ENCODE assay signal across 24 cellular contexts in genomic region chr22:27626675-27627443, GRCh38.
"Had no signal": no experiment of that assay in that cellular context is flagged by ENCODE, and none has a peak within 500 bp of the region (broad histone marks: within the 10 kb centered on the region; RNA-seq: fewer than 3 reads in every experiment).

No MANE protein-coding gene starts in this region.

- DNase-seq: activated B cell treated with CpG ODN at 0.5 μM for 24 hours; activated CD4-positive, alpha-beta memory T cell treated with anti-CD3 and anti-CD28 coated beads, Interleukin-2, amount 10 ng/mL, durations not matched to agents 7 days and 5 days; activated CD4-positive, alpha-beta T cell treated with anti-CD3 and anti-CD28 coated beads for 4 hours; activated CD8-positive, alpha-beta memory T cell treated with anti-CD3 and anti-CD28 coated beads, Interleukin-2, amount 10 ng/mL, durations not matched to agents 7 days and 5 days; amniotic stem cell; dorsolateral prefrontal cortex; foreskin fibroblast; glutamatergic neuron; hippocampal formation; islet precursor cell; lower lobe of right lung; nephron progenitor cell; psoas muscle; small intestine; stimulated activated CD4-positive, alpha-beta T cell treated with anti-CD3 and anti-CD28 coated beads, Interleukin-15, amount 100 ng/mL, for 24 hours; stimulated activated CD4-positive, alpha-beta T cell treated with anti-CD3 and anti-CD28 coated beads, Interleukin-2, amount 100 ng/mL, for 48 hours; testis; upper lobe of left lung had no signal

- H3K4me1 Mint-ChIP-seq: activated B cell treated with CpG ODN at 0.5 μM for 24 hours; activated CD4-positive, alpha-beta memory T cell treated with anti-CD3 and anti-CD28 coated beads, Interleukin-2, amount 10 ng/mL, durations not matched to agents 7 days and 5 days; activated CD8-positive, alpha-beta memory T cell treated with anti-CD3 and anti-CD28 coated beads, Interleukin-2, amount 10 ng/mL, durations not matched to agents 7 days and 5 days had no signal

- FAIRE-seq: small intestine had no signal

- H3K4me3 Mint-ChIP-seq: activated B cell treated with CpG ODN at 0.5 μM for 24 hours; activated CD4-positive, alpha-beta memory T cell treated with anti-CD3 and anti-CD28 coated beads, Interleukin-2, amount 10 ng/mL, durations not matched to agents 7 days and 5 days; activated CD8-positive, alpha-beta memory T cell treated with anti-CD3 and anti-CD28 coated beads, Interleukin-2, amount 10 ng/mL, durations not matched to agents 7 days and 5 days; activated naive CD8-positive, alpha-beta T cell; mesothelial cell of epicardium; nephron progenitor cell; T-helper 2 cell treated with Interferon-gamma antibody and Interleukin-4, amounts not matched to agents 5 μg/mL and 100 μg/mL, for 36 hours had no signal

- H3K9me3 Mint-ChIP-seq: T-helper 2 cell treated with Interferon-gamma antibody and Interleukin-4, amounts not matched to agents 5 μg/mL and 100 μg/mL, for 36 hours had no signal

- H3K27me3 ChIP-seq: cardiac muscle cell, dorsolateral prefrontal cortex, testis, upper lobe of left lung had no signal

- H3K36me3 ChIP-seq: cardiac muscle cell, lower lobe of right lung, upper lobe of left lung had no signal

- H3K4me3 ChIP-seq: cardiac muscle cell, dorsolateral prefrontal cortex, lower lobe of right lung, psoas muscle, testis, upper lobe of left lung had no signal

- ATAC-seq: activated CD8-positive, alpha-beta memory T cell treated with anti-CD3 and anti-CD28 coated beads, Interleukin-2, amount 10 ng/mL, durations not matched to agents 7 days and 5 days; lower lobe of right lung; right cardiac atrium had no signal

- H3K27me3 Mint-ChIP-seq: activated B cell treated with CpG ODN at 0.5 μM for 24 hours; activated CD4-positive, alpha-beta memory T cell treated with anti-CD3 and anti-CD28 coated beads, Interleukin-2, amount 10 ng/mL, durations not matched to agents 7 days and 5 days; activated CD8-positive, alpha-beta memory T cell treated with anti-CD3 and anti-CD28 coated beads, Interleukin-2, amount 10 ng/mL, durations not matched to agents 7 days and 5 days; activated naive CD8-positive, alpha-beta T cell had no signal

- H3K36me3 Mint-ChIP-seq: activated CD8-positive, alpha-beta memory T cell treated with anti-CD3 and anti-CD28 coated beads, Interleukin-2, amount 10 ng/mL, durations not matched to agents 7 days and 5 days; activated naive CD8-positive, alpha-beta T cell had no signal

- H3K27ac Mint-ChIP-seq: activated B cell treated with CpG ODN at 0.5 μM for 24 hours; activated CD4-positive, alpha-beta memory T cell treated with anti-CD3 and anti-CD28 coated beads, Interleukin-2, amount 10 ng/mL, durations not matched to agents 7 days and 5 days; activated CD8-positive, alpha-beta memory T cell treated with anti-CD3 and anti-CD28 coated beads, Interleukin-2, amount 10 ng/mL, durations not matched to agents 7 days and 5 days; activated naive CD8-positive, alpha-beta T cell; mesothelial cell of epicardium; nephron progenitor cell; T-helper 2 cell treated with Interferon-gamma antibody and Interleukin-4, amounts not matched to agents 5 μg/mL and 100 μg/mL, for 36 hours had no signal

- H3K9me3 ChIP-seq: lower lobe of right lung, psoas muscle, testis, upper lobe of left lung had no signal

- H3K4me1 ChIP-seq: lower lobe of right lung, psoas muscle, testis, upper lobe of left lung had no signal

- H3K27ac ChIP-seq: cardiac muscle cell, dorsolateral prefrontal cortex, epithelial cell of prostate, lower lobe of right lung, psoas muscle, testis, upper lobe of left lung had no signal
